ENCODE assay signal across 9 cellular contexts in genomic region chr1:205449750-205450443, GRCh38. TPM values are rescaled to one million over a fixed set of nuclear protein-coding genes. Genes with fewer than 3 reads are reported as not detected.
DNase-seq lines count a peak whose midpoint lies in the region; ATAC-seq, FAIRE-seq and TF ChIP-seq lines count a peak whose summit lies in the region.
"Had no signal": no experiment of that assay in that cellular context is flagged by ENCODE, and none has a peak within 500 bp of the region (broad histone marks: within the 10 kb centered on the region; RNA-seq: fewer than 3 reads in every experiment).

No MANE protein-coding gene starts in this region.

- H3K4me3 Mint-ChIP-seq in brain (peak overlapping the region; percentile 70 to 87 (median 78)), neural crest cell (peak overlapping the region; percentile 69)

- FAIRE-seq in GM19239 (lab: Jason Lieb, UNC): no peak

- H3K9me3 Mint-ChIP-seq in brain: no peaks in the 10 kb centered on the region
- H3K9me3 Mint-ChIP-seq in neural crest cell: no peaks in the 10 kb centered on the region

- peak; percentile 76 for DNase-seq in EL
- peak; percentile 70 for DNase-seq in NCI-H2227 (lab: John Stamatoyannopoulos, UW; ENCODE audit: unreplicated experiment)
- DNase-seq in neural crest cell (ENCODE audit: low read depth, low spot score): no peak
- DNase-seq in GM19239 (ENCODE audit: insufficient read length, low spot score): no peak
- DNase-seq in SKM-1 (lab: John Stamatoyannopoulos, UW; ENCODE audit: unreplicated experiment): no peak

- H3K36me3 Mint-ChIP-seq in brain (no peaks in the 10 kb centered on the region), neural crest cell (ENCODE audit: low read depth) (no peaks in the 10 kb centered on the region)

- peaks cover 100% of the 10 kb centered on the region for H3K4me1 Mint-ChIP-seq in brain
- H3K4me1 Mint-ChIP-seq in neural crest cell: peaks cover 84% of the 10 kb centered on the region

- peak overlapping the region; percentile 85 to 96 (median 92) for H3K27ac Mint-ChIP-seq in brain
- no peak overlapping the region for H3K27ac Mint-ChIP-seq in neural crest cell (ENCODE audit: unreplicated experiment)

- TF ChIP-seq CTCF in brain (conservative IDR thresholded peaks at IDR 0.05) (peak in 1 of 2 experiments; percentile 42), neural crest cell (conservative IDR thresholded peaks at IDR 0.05) (peak; percentile 38)

- H3K27me3 Mint-ChIP-seq in brain (peaks cover 14% of the 10 kb centered on the region), neural crest cell (ENCODE audit: low read depth) (peaks cover 32% of the 10 kb centered on the region)

- ATAC-seq in GM21360 (IDR thresholded peaks at IDR 0.05; ENCODE audit: unreplicated experiment) (no peak), HG02970 (IDR thresholded peaks at IDR 0.05; ENCODE audit: low FRiP score, unreplicated experiment) (no peak)

RNA-seq across cellular contexts. Expression of gene BLACAT1, which starts 5.9 kb away (rescaled TPM):
- polyA plus RNA-seq in brain (ENCODE audit: insufficient read depth, low read depth, low replicate concordance): 0.10 TPM
- total RNA-seq in neural crest cell: 3.8 and 3.9 TPM in 2 replicates
- total RNA-seq: subcutaneous adipose tissue had no signal

RNA-seq across cellular contexts. Expression of gene LEMD1, which starts 28.0 kb away (rescaled TPM):
- not detected for polyA plus RNA-seq in brain (ENCODE audit: insufficient read depth, low read depth, low replicate concordance)
- total RNA-seq in neural crest cell: 10.2 and 10.7 TPM in 2 replicates
- total RNA-seq: subcutaneous adipose tissue had no signal

RNA-seq across cellular contexts. Expression of gene CDK18, which starts 54.6 kb away (rescaled TPM):
- 73.1 TPM for polyA plus RNA-seq in brain (ENCODE audit: insufficient read depth, low read depth, low replicate concordance)
- total RNA-seq in neural crest cell: 26.4 and 30.8 TPM in 2 replicates

Comparison
In these comparisons a context has a peak if more than half of its experiments do, and no peak if none do; other contexts are left out.
1. DNase-seq: peak in EL (single experiment) and NCI-H2227 (single experiment); none in neural crest cell (single experiment), GM19239 (single experiment) and SKM-1 (single experiment).